ENCODE assay signal across 14 cellular contexts in genomic region chr20:1364106-1364505, GRCh38. TPM values are rescaled to one million over a fixed set of nuclear protein-coding genes. Genes with fewer than 3 reads are reported as not detected.
DNase-seq lines count a peak whose midpoint lies in the region; ATAC-seq and TF ChIP-seq lines count a peak whose summit lies in the region.
"Had no signal": no experiment of that assay in that cellular context is flagged by ENCODE, and none has a peak within 500 bp of the region (broad histone marks: within the 10 kb centered on the region; RNA-seq: fewer than 3 reads in every experiment).

No MANE protein-coding gene starts in this region.

- H3K4me1 Mint-ChIP-seq in activated T-cell treated with anti-CD3 and anti-CD28 coated beads, Interleukin-2, amount 50 U/mL, for 24 hours (ENCODE audit: low read depth): peaks cover 75% of the 10 kb centered on the region
- peaks cover 65% of the 10 kb centered on the region for H3K4me1 Mint-ChIP-seq in activated naive CD8-positive, alpha-beta T cell treated with anti-CD3 and anti-CD28 coated beads for 36 hours

- ATAC-seq in GM19463 (IDR thresholded peaks at IDR 0.05; ENCODE audit: unreplicated experiment): no peak
- ATAC-seq: K562 had no signal

- H3K9me3 ChIP-seq in spleen: no peaks in the 10 kb centered on the region
- H3K9me3 ChIP-seq: transverse colon had no signal

- H3K9me3 Mint-ChIP-seq in activated T-cell treated with anti-CD3 and anti-CD28 coated beads, Interleukin-2, amount 50 U/mL, for 24 hours: no peaks in the 10 kb centered on the region
- H3K9me3 Mint-ChIP-seq in activated naive CD8-positive, alpha-beta T cell treated with anti-CD3 and anti-CD28 coated beads for 36 hours: peaks cover 9% of the 10 kb centered on the region

- H3K27ac ChIP-seq in spleen: peak overlapping the region in 5 of 8 donors; percentile 13 to 71 (median 56)
- H3K27ac ChIP-seq: brain microvascular endothelial cell, WERI-Rb-1 had no signal

- WGBS in spleen, 5 donors: 36 to 60% (median 49%) methylated on average over 2 of the region's 2 CpGs

- peak overlapping the region in 1 of 8 donors; percentile 14 for H3K4me3 ChIP-seq in spleen
- H3K4me3 ChIP-seq: K562, transverse colon had no signal

- peaks cover 3 to 55% (median 26%) of the 10 kb centered on the region in 6 donors for H3K4me1 ChIP-seq in spleen

- peaks cover 99% of the 10 kb centered on the region for H3K36me3 Mint-ChIP-seq in activated T-cell treated with anti-CD3 and anti-CD28 coated beads, Interleukin-2, amount 50 U/mL, for 24 hours (ENCODE audit: low read depth)
- peaks cover 87% of the 10 kb centered on the region for H3K36me3 Mint-ChIP-seq in activated naive CD8-positive, alpha-beta T cell treated with anti-CD3 and anti-CD28 coated beads for 36 hours

- intact Hi-C loops in spleen (cut with DNase I; ENCODE audit: low total_unique reads): no loop called here

- peak overlapping the region; percentile 85 for H3K27ac Mint-ChIP-seq in activated T-cell treated with anti-CD3 and anti-CD28 coated beads, Interleukin-2, amount 50 U/mL, for 24 hours
- H3K27ac Mint-ChIP-seq in activated naive CD8-positive, alpha-beta T cell treated with anti-CD3 and anti-CD28 coated beads for 36 hours: peak overlapping the region; percentile 90

- no peak for TF ChIP-seq CTCF in spleen (IDR thresholded peaks at IDR 0.05 in 8 of 11, conservative IDR thresholded peaks at IDR 0.05 in 3 of 11)

- H3K27me3 Mint-ChIP-seq in activated T-cell treated with anti-CD3 and anti-CD28 coated beads, Interleukin-2, amount 50 U/mL, for 24 hours: no peaks in the 10 kb centered on the region
- no peaks in the 10 kb centered on the region for H3K27me3 Mint-ChIP-seq in activated naive CD8-positive, alpha-beta T cell treated with anti-CD3 and anti-CD28 coated beads for 36 hours

- H3K27me3 ChIP-seq in spleen (replicated peaks in 1 of 7): no peaks in the 10 kb centered on the region
- H3K27me3 ChIP-seq: brain microvascular endothelial cell, transverse colon had no signal

- H3K36me3 ChIP-seq in spleen: peaks cover 0 to 81% (median 29%) of the 10 kb centered on the region in 6 donors
- H3K36me3 ChIP-seq: transverse colon had no signal

- no peak for TF ChIP-seq POLR2A in spleen (IDR thresholded peaks at IDR 0.05)

- H3K4me3 Mint-ChIP-seq in activated T-cell treated with anti-CD3 and anti-CD28 coated beads, Interleukin-2, amount 50 U/mL, for 24 hours: peak overlapping the region; percentile 48
- H3K4me3 Mint-ChIP-seq in activated naive CD8-positive, alpha-beta T cell treated with anti-CD3 and anti-CD28 coated beads for 36 hours: peak overlapping the region; percentile 50

- no peak for DNase-seq in activated T-cell treated with anti-CD3 and anti-CD28 coated beads, Interleukin-2, amount 50 U/mL, for 24 hours
- DNase-seq in activated T-cell treated with anti-CD3 and anti-CD28 coated beads, Interleukin-2, amount 50 U/mL, for 48 hours: no peak
- peak; percentile 46 for DNase-seq in NCI-H2029 treated with DMSO at 0.1 percent for 48 hours (lab: John Stamatoyannopoulos, UW)
- peak; percentile 46 for DNase-seq in activated naive CD8-positive, alpha-beta T cell treated with anti-CD3 and anti-CD28 coated beads for 36 hours
- no peak for DNase-seq in spleen
- no peak for DNase-seq in CD1c-positive myeloid dendritic cell (ENCODE audit: extremely low spot score)
- DNase-seq in NCI-H1436 (lab: John Stamatoyannopoulos, UW): no peak
- DNase-seq: brain microvascular endothelial cell; NCI-H510A treated with DMSO at 0.1 percent for 48 hours; stimulated activated CD8-positive, alpha-beta memory T cell treated with anti-CD3 and anti-CD28 coated beads, Interleukin-4, amount 100 ng/mL, for 48 hours; transverse colon; WERI-Rb-1 had no signal

RNA-seq across cellular contexts. Expression of gene FKBP1A, which starts 28.7 kb away (rescaled TPM):
- 100 to 1,000 TPM; 315 to 324 TPM for total RNA-seq in activated naive CD8-positive, alpha-beta T cell treated with anti-CD3 and anti-CD28 coated beads for 36 hours
- total RNA-seq in spleen: 100 to 1,000 TPM; 167 to 338 (median 260) TPM
- polyA plus RNA-seq in spleen: 100 to 1,000 TPM; 135 to 286 (median 209) TPM

RNA-seq across cellular contexts. Expression of gene SDCBP2, which starts 35.2 kb away (rescaled TPM):
- 1 to 10 TPM; 3.3 to 3.9 TPM for total RNA-seq in activated naive CD8-positive, alpha-beta T cell treated with anti-CD3 and anti-CD28 coated beads for 36 hours
- 1 to 10 TPM; 2.1 to 7.1 (median 3.5) TPM for total RNA-seq in spleen
- polyA plus RNA-seq in spleen: 1 to 10 TPM; 2.0 to 3.7 (median 3.0) TPM

Comparison
In these comparisons a context has a peak if more than half of its experiments do, and no peak if none do; other contexts are left out.
1. DNase-seq: peak in NCI-H2029 treated with DMSO at 0.1 percent for 48 hours (single experiment) and activated naive CD8-positive, alpha-beta T cell treated with anti-CD3 and anti-CD28 coated beads for 36 hours (single experiment); none in activated T-cell treated with anti-CD3 and anti-CD28 coated beads, Interleukin-2, amount 50 U/mL, for 24 hours (single experiment), activated T-cell treated with anti-CD3 and anti-CD28 coated beads, Interleukin-2, amount 50 U/mL, for 48 hours (0 of 2), spleen (single experiment), CD1c-positive myeloid dendritic cell (single experiment) and NCI-H1436 (single experiment).